Comparison of ENCODE assay signal across 2 cellular contexts in genomic region chr1:93650159-93650558, GRCh38.
TF ChIP-seq lines count a peak whose summit lies in the region.

No MANE protein-coding gene starts in this region.

TF ChIP-seq in K562, 482 proteins besides CTCF, POLR2A, EP300 and RAD21:
- peak; percentile 36; the same call in 1 of the 2 replicates for TF ChIP-seq ADNP (tag; IDR thresholded peaks at IDR 0.05)
TF ChIP-seq in K562: peak in this region for 1; not testable (repeated sequence) for 481.

TF ChIP-seq in HepG2, 621 proteins besides CTCF, POLR2A, EP300 and RAD21:
- TF ChIP-seq ZNF629 (CRISPR knock-in tag; conservative IDR thresholded peaks at IDR 0.05): 0 out of 2 replicates have a peak, but pooled peaks have one; percentile 49
